In genomic region chr2:222656544-222657446, GRCh38 we compare ENCODE assay signal across 8 cellular contexts.
DNase-seq lines count a peak whose midpoint lies in the region; ATAC-seq and TF ChIP-seq lines count a peak whose summit lies in the region.

No MANE protein-coding gene starts in this region.

- no peaks in the 10 kb centered on the region for H3K9me3 ChIP-seq in endocrine pancreas (ENCODE audit: control insufficient read depth, low read length)

- peak; percentile 33 for ATAC-seq in GM18517 (IDR thresholded peaks at IDR 0.05; ENCODE audit: unreplicated experiment)
- peak; percentile 9 for ATAC-seq in HG02610 (IDR thresholded peaks at IDR 0.05; ENCODE audit: unreplicated experiment)

- H3K4me3 Mint-ChIP-seq in nephron, result peak overlapping the region; percentile 97 to 98 (median 98)

- DNase-seq in NCI-H510A (lab: John Stamatoyannopoulos, UW) (peak; percentile 2), NCI-H1436 (lab: John Stamatoyannopoulos, UW) (no peak), cerebellar cortex (ENCODE audit: low spot score) (no peak), midbrain (lab: John Stamatoyannopoulos, UW) (no peak)

- H3K9ac ChIP-seq in endocrine pancreas (ENCODE audit: control insufficient read depth, insufficient read depth, low read length), result peak overlapping the region; percentile 38

- H3K9me3 Mint-ChIP-seq in nephron, result no peaks in the 10 kb centered on the region

- H3K4me1 ChIP-seq in endocrine pancreas (ENCODE audit: control insufficient read depth, insufficient read depth, low read length), result peaks cover 7% of the 10 kb centered on the region

- no peaks in the 10 kb centered on the region for H3K27me3 Mint-ChIP-seq in nephron (ENCODE audit: low read depth)

- peaks cover 21% of the 10 kb centered on the region for H3K4me1 Mint-ChIP-seq in nephron

- peak overlapping the region; percentile 100 for H3K27ac Mint-ChIP-seq in nephron

- peak overlapping the region; percentile 91 for H3K4me3 ChIP-seq in endocrine pancreas (ENCODE audit: control insufficient read depth, insufficient read depth, low read length)

- TF ChIP-seq CTCF in nephron (IDR thresholded peaks at IDR 0.05; ENCODE audit: unreplicated experiment in 3 of 3), result no peak

- no peaks in the 10 kb centered on the region for H3K36me3 Mint-ChIP-seq in nephron (ENCODE audit: low read depth)

- no peaks in the 10 kb centered on the region for H3K36me3 ChIP-seq in endocrine pancreas (ENCODE audit: control insufficient read depth, insufficient read depth, low read length)

- no peaks in the 10 kb centered on the region for H3K27me3 ChIP-seq in endocrine pancreas (ENCODE audit: control insufficient read depth, insufficient read depth, low read length)
